In genomic region chr1:116311756-116312691, GRCh38 we compare ENCODE assay signal across 10 cellular contexts.
A peak's percentile ranks its signal among the peaks of the same experiment; 100 is the strongest.
DNase-seq lines count a peak whose midpoint lies in the region; ATAC-seq and TF ChIP-seq lines count a peak whose summit lies in the region.
"Had no signal": no experiment of that assay in that cellular context is flagged by ENCODE, and none has a peak within 500 bp of the region (broad histone marks: within the 10 kb centered on the region; RNA-seq: fewer than 3 reads in every experiment).

No MANE protein-coding gene starts in this region.

- no peak overlapping the region for H3K14ac ChIP-seq in trophoblast cell (ENCODE audit: low read length)

- H3K4me2 ChIP-seq in trophoblast cell (ENCODE audit: low read length) = no peak overlapping the region

- H3K4me3 ChIP-seq in esophagus muscularis mucosa (no peak overlapping the region), trophoblast cell (ENCODE audit: low read depth, low read length) (no peak overlapping the region)

- WGBS in esophagus muscularis mucosa = 90% methylated on average over 15 of the region's 15 CpGs
- WGBS in trophoblast cell (ENCODE audit: extremely low coverage, insufficient coverage, insufficient read length) = no CpG with 5 or more reads among the region's 15 CpGs

- no peak overlapping the region for H2BK12ac ChIP-seq in trophoblast cell (ENCODE audit: low read length)

- no peak for ATAC-seq in HG02973 (IDR thresholded peaks at IDR 0.05; ENCODE audit: unreplicated experiment)
- ATAC-seq: activated naive CD8-positive, alpha-beta T cell treated with anti-CD3 and anti-CD28 coated beads, Interleukin-2, amount 50 U/mL, for 24 hours; natural killer cell treated with Interleukin-12 subunit alpha and Interleukin-12 subunit beta and Interleukin-15 and Interleukin-18, amount 100 ng/mL, for 72 hours had no signal

- H3K27me3 ChIP-seq in esophagus muscularis mucosa (no peaks in the 10 kb centered on the region), trophoblast cell (ENCODE audit: insufficient read depth, low read length) (no peaks in the 10 kb centered on the region)

- H2BK120ac ChIP-seq in trophoblast cell (ENCODE audit: insufficient read depth, low read length, poor library complexity) = peak overlapping the region; percentile 17

- no peaks in the 10 kb centered on the region for H3K79me2 ChIP-seq in trophoblast cell (ENCODE audit: control insufficient read depth, insufficient read depth, low read length, poor library complexity)

- no peak overlapping the region for H2AK5ac ChIP-seq in trophoblast cell (ENCODE audit: low read length)

- no peak overlapping the region for H4K91ac ChIP-seq in trophoblast cell (ENCODE audit: low read depth, low read length)

- no peak overlapping the region for H4K12ac ChIP-seq in trophoblast cell (ENCODE audit: low read depth, low read length)

- H3K36me3 ChIP-seq in esophagus muscularis mucosa (no peaks in the 10 kb centered on the region), trophoblast cell (ENCODE audit: control insufficient read depth in 1 of 2, insufficient read depth in 2 of 2, low read length in 2 of 2) (no peaks in the 10 kb centered on the region)

- H3K27ac ChIP-seq in esophagus muscularis mucosa (replicated peaks in 1 of 4) = no peak overlapping the region
- no peak overlapping the region for H3K27ac ChIP-seq in trophoblast cell (ENCODE audit: low read depth, low read length)

- H3K4ac ChIP-seq in trophoblast cell (ENCODE audit: low read depth, low read length) = no peak overlapping the region

- no peak overlapping the region for H2BK5ac ChIP-seq in trophoblast cell (ENCODE audit: low read depth, low read length, poor library complexity)

- intact Hi-C loops in esophagus muscularis mucosa (cut with DNase I) = no loop called here

- peak; percentile 43 for DNase-seq in DMS79 treated with DMSO at 0.1 percent for 48 hours (lab: John Stamatoyannopoulos, UW)
- DNase-seq in NCI-H2227 treated with DMSO at 0.1 percent for 48 hours (lab: John Stamatoyannopoulos, UW) = peak; percentile 75
- DNase-seq in esophagus muscularis mucosa (ENCODE audit: extremely low spot score) = peak; percentile 78
- peak; percentile 11 to 40 for DNase-seq in trophoblast cell
- DNase-seq in activated CD4-positive, CD25-positive, alpha-beta regulatory T cell treated with anti-CD3 and anti-CD28 coated beads, Interleukin-2, amount 50 U/mL, for 72 hours = no peak
- no peak for DNase-seq in cerebellum (ENCODE audit: low spot score)
- no peak for DNase-seq in mesenteric fat pad (ENCODE audit: low spot score)
- DNase-seq: activated naive CD8-positive, alpha-beta T cell treated with anti-CD3 and anti-CD28 coated beads, Interleukin-2, amount 50 U/mL, for 24 hours had no signal

- H3K4me1 ChIP-seq in esophagus muscularis mucosa = no peaks in the 10 kb centered on the region
- H3K4me1 ChIP-seq in trophoblast cell (ENCODE audit: control insufficient read depth in 1 of 2, insufficient read depth in 2 of 2, low read length in 2 of 2) = peaks cover 11 to 13% of the 10 kb centered on the region in 2 experiments

- H3K23ac ChIP-seq in trophoblast cell (ENCODE audit: low read length) = no peak overlapping the region

- no peak overlapping the region for H3K18ac ChIP-seq in trophoblast cell (ENCODE audit: low read length)

- no peak overlapping the region for H4K8ac ChIP-seq in trophoblast cell (ENCODE audit: low read depth, low read length)

- no peak for TF ChIP-seq POLR2A in esophagus muscularis mucosa (IDR thresholded peaks at IDR 0.05; ENCODE audit: low read depth)

- H3K9me3 ChIP-seq in esophagus muscularis mucosa = no peaks in the 10 kb centered on the region
- H3K9me3 ChIP-seq in trophoblast cell (ENCODE audit: insufficient read depth, low read depth, low read length) = no peaks in the 10 kb centered on the region

- H3K9ac ChIP-seq in trophoblast cell (ENCODE audit: low read length) = no peak overlapping the region

- H2AFZ ChIP-seq in trophoblast cell (ENCODE audit: insufficient read depth, low read length, poor library complexity) = no peak overlapping the region

- no peak for TF ChIP-seq CTCF in esophagus muscularis mucosa (IDR thresholded peaks at IDR 0.05)

- no peak for TF ChIP-seq EP300 in esophagus muscularis mucosa (IDR thresholded peaks at IDR 0.05)

- H3K79me1 ChIP-seq in trophoblast cell (ENCODE audit: low read length) = no peaks in the 10 kb centered on the region

Comparison
In these comparisons a context has a peak if more than half of its experiments do, and no peak if none do; other contexts are left out.
1. DNase-seq: peak in DMS79 treated with DMSO at 0.1 percent for 48 hours (single experiment), NCI-H2227 treated with DMSO at 0.1 percent for 48 hours (single experiment), esophagus muscularis mucosa (single experiment) and trophoblast cell (2 of 2); none in activated CD4-positive, CD25-positive, alpha-beta regulatory T cell treated with anti-CD3 and anti-CD28 coated beads, Interleukin-2, amount 50 U/mL, for 72 hours (single experiment), cerebellum (single experiment) and mesenteric fat pad (single experiment).